11 cellular contexts compared by ENCODE assay signal in genomic region chr16:85370881-85371651, GRCh38.
DNase-seq lines count a peak whose midpoint lies in the region; ATAC-seq and TF ChIP-seq lines count a peak whose summit lies in the region.
"Had no signal": no experiment of that assay in that cellular context is flagged by ENCODE, and none has a peak within 500 bp of the region (broad histone marks: within the 10 kb centered on the region; RNA-seq: fewer than 3 reads in every experiment).

No MANE protein-coding gene starts in this region.

- no peak for TF ChIP-seq CTCF in RWPE2 (IDR thresholded peaks at IDR 0.05; ENCODE audit: poor library complexity, severe bottlenecking)
- peak; percentile 7 for TF ChIP-seq CTCF in foreskin keratinocyte (conservative IDR thresholded peaks at IDR 0.05)
- no peak for TF ChIP-seq CTCF in psoas muscle (IDR thresholded peaks at IDR 0.05)

- H3K36me3 ChIP-seq in BLaER1: no peaks in the 10 kb centered on the region
- H3K36me3 ChIP-seq in RWPE2 (ENCODE audit: low read depth): no peaks in the 10 kb centered on the region
- no peaks in the 10 kb centered on the region for H3K36me3 ChIP-seq in psoas muscle (ENCODE audit: insufficient read depth in 1 of 2, low read depth in 1 of 2)
- H3K36me3 ChIP-seq in mesendoderm (ENCODE audit: control insufficient read depth, insufficient read depth, low read length): no peaks in the 10 kb centered on the region

- no peak overlapping the region for H4K5ac ChIP-seq in mesendoderm (ENCODE audit: low read length)

- peak; percentile 44 for ATAC-seq in RWPE2 (ENCODE audit: low read depth)
- ATAC-seq in foreskin keratinocyte: peak; percentile 37
- ATAC-seq in psoas muscle: peak in 1 of 4 donors; percentile 9
- no peak for ATAC-seq in GM19397 (IDR thresholded peaks at IDR 0.05; ENCODE audit: unreplicated experiment)

- H3K56ac ChIP-seq in mesendoderm (ENCODE audit: low read length): no peak overlapping the region

- H3K27ac ChIP-seq in BLaER1: no peak overlapping the region
- peak overlapping the region; percentile 2 for H3K27ac ChIP-seq in RWPE2 (ENCODE audit: poor library complexity, severe bottlenecking)
- no peak overlapping the region for H3K27ac ChIP-seq in foreskin keratinocyte
- H3K27ac ChIP-seq in psoas muscle: no peak overlapping the region
- no peak overlapping the region for H3K27ac ChIP-seq in mesendoderm (ENCODE audit: low read depth, low read length)

- H2BK120ac ChIP-seq in mesendoderm (ENCODE audit: low read depth, low read length): no peak overlapping the region

- no peak overlapping the region for H3K9ac ChIP-seq in BLaER1
- no peak overlapping the region for H3K9ac ChIP-seq in mesendoderm (ENCODE audit: low read length)

- H3K4me2 ChIP-seq in BLaER1 (peak overlapping the region; percentile 35), mesendoderm (ENCODE audit: low read length) (no peak overlapping the region)

- H2AK5ac ChIP-seq in mesendoderm (ENCODE audit: low read length): no peak overlapping the region

- no peaks in the 10 kb centered on the region for H3K27me3 ChIP-seq in BLaER1
- H3K27me3 ChIP-seq in RWPE2 (ENCODE audit: insufficient read depth, poor library complexity, severe bottlenecking): no peaks in the 10 kb centered on the region
- H3K27me3 ChIP-seq in foreskin keratinocyte: peaks cover 23% of the 10 kb centered on the region
- no peaks in the 10 kb centered on the region for H3K27me3 ChIP-seq in psoas muscle (ENCODE audit: insufficient read depth in 3 of 3, low read length in 2 of 3)
- no peaks in the 10 kb centered on the region for H3K27me3 ChIP-seq in mesendoderm (ENCODE audit: insufficient read depth, low read length, poor library complexity)

- peaks cover 2% of the 10 kb centered on the region for H4K20me1 ChIP-seq in BLaER1

- H3K9me3 ChIP-seq in BLaER1 (no peaks in the 10 kb centered on the region), RWPE2 (ENCODE audit: severe bottlenecking) (no peaks in the 10 kb centered on the region), psoas muscle (no peaks in the 10 kb centered on the region)

- peaks cover 2% of the 10 kb centered on the region for H3K79me1 ChIP-seq in mesendoderm (ENCODE audit: low read length)

- H3K4ac ChIP-seq in mesendoderm (ENCODE audit: low read depth, low read length): no peak overlapping the region

- intact Hi-C loops in psoas muscle (cut with DNase I): no loop called here

- H3K4me3 ChIP-seq in BLaER1: no peak overlapping the region
- H3K4me3 ChIP-seq in RWPE2 (ENCODE audit: severe bottlenecking): no peak overlapping the region
- no peak overlapping the region for H3K4me3 ChIP-seq in psoas muscle
- H3K4me3 ChIP-seq in mesendoderm (ENCODE audit: low read length): no peak overlapping the region

- H3K79me2 ChIP-seq in mesendoderm (ENCODE audit: control insufficient read depth, insufficient read depth, low read length): no peaks in the 10 kb centered on the region

- peaks cover 64% of the 10 kb centered on the region for H3K4me1 ChIP-seq in BLaER1
- peaks cover 27% of the 10 kb centered on the region for H3K4me1 ChIP-seq in RWPE2 (ENCODE audit: insufficient read depth, poor library complexity, severe bottlenecking)
- peaks cover 6% of the 10 kb centered on the region for H3K4me1 ChIP-seq in foreskin keratinocyte
- H3K4me1 ChIP-seq in psoas muscle: peaks cover 10% of the 10 kb centered on the region
- H3K4me1 ChIP-seq in mesendoderm (ENCODE audit: control insufficient read depth, low read depth, low read length): peaks cover 2% of the 10 kb centered on the region

- DNase-seq in RWPE2 (ENCODE audit: low spot score) (no peak), foreskin keratinocyte (no peak), psoas muscle (peak; percentile 48 to 74), mesendoderm (no peak), DMS53 treated with DMSO at 0.1 percent for 48 hours (lab: John Stamatoyannopoulos, UW; ENCODE audit: unreplicated experiment) (no peak), NK-92 (lab: John Stamatoyannopoulos, UW; ENCODE audit: unreplicated experiment) (no peak)
- DNase-seq: activated CD4-positive, alpha-beta T cell treated with anti-CD3 and anti-CD28 coated beads, Interleukin-2, amount 50 U/mL, for 4 hours; KBM-7; PC-3 had no signal

- H2BK5ac ChIP-seq in mesendoderm (ENCODE audit: low read length): no peak overlapping the region

- WGBS in psoas muscle, 3 donors: 72 to 78% (median 74%) methylated on average over 24 to 28 of the region's 28 CpGs
- no CpG with 5 or more reads among the region's 28 CpGs for WGBS in mesendoderm (ENCODE audit: extremely low coverage, insufficient coverage, low lambda C conversion rate)

- H3K18ac ChIP-seq in mesendoderm (ENCODE audit: low read length): no peak overlapping the region

- H3K23ac ChIP-seq in mesendoderm (ENCODE audit: low read length): no peak overlapping the region

- no peak overlapping the region for H2BK15ac ChIP-seq in mesendoderm (replicated peaks; ENCODE audit: low read depth)

- H4K8ac ChIP-seq in mesendoderm (ENCODE audit: low read depth, low read length): no peak overlapping the region

Comparison
In these comparisons a context has a peak if more than half of its experiments do, and no peak if none do; other contexts are left out.
1. DNase-seq: peak in psoas muscle (2 of 2); none in RWPE2 (single experiment), foreskin keratinocyte (0 of 2), mesendoderm (single experiment), DMS53 treated with DMSO at 0.1 percent for 48 hours (single experiment) and NK-92 (single experiment).